ENCODE assay signal across 12 cellular contexts in the genomic region with DNA sequence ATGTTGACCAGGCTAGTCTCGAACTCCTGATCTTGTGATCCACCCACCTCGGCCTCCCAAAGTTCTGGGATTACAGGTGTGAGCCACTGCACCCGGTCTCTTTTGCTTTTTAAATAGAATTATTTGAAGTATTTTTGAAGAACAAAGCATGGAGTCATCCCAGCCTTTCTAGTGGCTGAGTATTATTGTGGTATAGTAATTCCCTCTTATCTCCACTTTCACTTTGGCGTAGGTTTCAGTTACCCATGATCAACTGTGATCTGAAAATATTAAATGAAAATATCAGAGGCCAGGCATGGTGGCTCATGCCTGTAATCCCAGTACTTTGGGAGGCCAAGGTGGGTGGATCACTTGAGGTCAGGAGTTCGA. TPM values are rescaled to one million over a fixed set of nuclear protein-coding genes. Genes with fewer than 3 reads are reported as not detected.
DNase-seq lines count a peak whose midpoint lies in the region; TF ChIP-seq lines count a peak whose summit lies in the region.
"Not testable (repeated sequence)": the region's sequence is repeated elsewhere in the genome, so short reads cannot be mapped to it uniquely, and the experiment has no call there.
"Had no signal": no experiment of that assay in that cellular context is flagged by ENCODE, and none has a peak within 500 bp of the region (broad histone marks: within the 10 kb centered on the region; RNA-seq: fewer than 3 reads in every experiment).

No MANE protein-coding gene starts in this region.

- TF ChIP-seq POLR2A in adrenal gland (IDR thresholded peaks at IDR 0.05), result not testable (repeated sequence)

- CTCF ChIA-PET in RWPE1 (lab: Yijun Ruan, JAX), result interaction anchor here (0.7 to 1.1 kb wide), 3 partner anchors 77 to 164 kb away, joined by 3 to 4 read pairs (median 3); no protein-coding TSS in a partner anchor

- H3K27me3 ChIP-seq in HL-60 (ENCODE audit: insufficient read depth, poor library complexity, severe bottlenecking); adrenal gland: not testable (repeated sequence)
- H3K27me3 ChIP-seq in skeletal muscle satellite cell (ENCODE audit: control insufficient read depth, insufficient read depth, low read length), result peaks cover 48% of the 10 kb centered on the region

- peak overlapping the region; percentile 74 for H3K27ac ChIP-seq in HL-60 (replicated peaks)
- peak overlapping the region; percentile 91 for H3K27ac ChIP-seq in RWPE1
- H3K27ac ChIP-seq in adrenal gland, result peak overlapping the region in 4 of 5 donors; percentile 43 to 69 (median 65)
- H3K27ac ChIP-seq in epithelial cell of prostate, result peak overlapping the region; percentile 64
- peak overlapping the region; percentile 41 for H3K27ac ChIP-seq in mesodermal cell (ENCODE audit: low read depth, low read length, severe bottlenecking)

- H3K27ac Mint-ChIP-seq in CD14-positive monocyte, result peak overlapping the region; percentile 98 to 100 (median 99)

- H3K4me1 Mint-ChIP-seq in CD14-positive monocyte, result peaks cover 38% of the 10 kb centered on the region

- TF ChIP-seq CTCF in CD14-positive monocyte (IDR thresholded peaks at IDR 0.05); HL-60 (IDR thresholded peaks at IDR 0.05; ENCODE audit: insufficient read depth, low read length); RWPE1 (conservative IDR thresholded peaks at IDR 0.05; ENCODE audit: low read depth); adrenal gland (IDR thresholded peaks at IDR 0.05): not testable (repeated sequence)

- H3K4me2 ChIP-seq in skeletal muscle satellite cell (ENCODE audit: low read length), result peak overlapping the region; percentile 45

- POLR2A ChIA-PET in RWPE1 (lab: Yijun Ruan, JAX; ENCODE audit: low non-redundant PET), result not testable (repeated sequence)

- H3K27me3 Mint-ChIP-seq in CD14-positive monocyte (ENCODE audit: low read depth in 3 of 3), result peaks cover 18 to 28% (median 28%) of the 10 kb centered on the region in 3 donors

- not testable (repeated sequence) for H3K9me3 Mint-ChIP-seq in CD14-positive monocyte

- not testable (repeated sequence) for H3K36me3 ChIP-seq in adrenal gland (replicated peaks in 1 of 2); mesodermal cell (ENCODE audit: control insufficient read depth, insufficient read depth, low read length); skeletal muscle satellite cell (ENCODE audit: insufficient read depth, low read length)

- H3K4me3 Mint-ChIP-seq in CD14-positive monocyte, result peak overlapping the region; percentile 71 to 83

- not testable (repeated sequence) for H3K9me3 ChIP-seq in adrenal gland (replicated peaks in 1 of 3); mesodermal cell (ENCODE audit: control insufficient read depth, low read length); skeletal muscle satellite cell (replicated peaks; ENCODE audit: low read length)

- H3K9ac ChIP-seq in skeletal muscle satellite cell (ENCODE audit: low read depth, low read length), result not testable (repeated sequence)

- intact Hi-C loops in CD14-positive monocyte (cut with micrococcal nuclease), result loop anchor here in 1 of 2 donors (10.0 kb wide), 1 partner anchor 178 kb away; no protein-coding TSS in a partner anchor
- intact Hi-C loops in adrenal gland (cut with DNase I), result not testable (repeated sequence)

- not testable (repeated sequence) for H3K4me3 ChIP-seq in HL-60 (replicated peaks; ENCODE audit: insufficient read depth, low read length); adrenal gland; mesodermal cell (ENCODE audit: extremely low read depth, insufficient read depth, low read length, poor library complexity, severe bottlenecking); skeletal muscle satellite cell (ENCODE audit: low read length)

- not testable (repeated sequence) for H3K36me3 Mint-ChIP-seq in CD14-positive monocyte

- 60 to 69% (median 67%) methylated on average over 5 of the region's 5 CpGs for WGBS in adrenal gland, 4 donors
- WGBS in mesodermal cell (ENCODE audit: insufficient coverage in 2 of 2), 2 experiments, result 95 to 100% methylated on average over 2 to 3 of the region's 5 CpGs

- H3K4me1 ChIP-seq in adrenal gland (replicated peaks in 1 of 2), result peaks cover 8 to 14% of the 10 kb centered on the region in 2 donors
- H3K4me1 ChIP-seq in mesodermal cell (ENCODE audit: control insufficient read depth, insufficient read depth, low read length, poor library complexity, severe bottlenecking); skeletal muscle satellite cell (ENCODE audit: control insufficient read depth, insufficient read depth, low read length): not testable (repeated sequence)

- not testable (repeated sequence) for DNase-seq in CD14-positive monocyte (ENCODE audit: low spot score); HL-60 (ENCODE audit: low read depth in 1 of 2, low spot score in 1 of 2); RWPE1 (ENCODE audit: low spot score); adrenal gland; epithelial cell of prostate (ENCODE audit: low read depth, low spot score)
- peak; percentile 14 to 60 for DNase-seq in NOMO-1 (lab: John Stamatoyannopoulos, UW; ENCODE audit: unreplicated experiment in 2 of 2)

RNA-seq across cellular contexts. Expression of a gene that starts 36.9 kb away (rescaled TPM):
- polyA plus RNA-seq in CD14-positive monocyte, result not detected
- total RNA-seq in adrenal gland, result not detected
- not detected for polyA plus RNA-seq in adrenal gland
- polyA plus RNA-seq in mesodermal cell (2013, experiment 1 of 2), result not detected
- not detected for polyA plus RNA-seq in mesodermal cell (2013, experiment 2 of 2)
- total RNA-seq in skeletal muscle satellite cell (2012; rRNA removed), result not detected in 2 replicates
- total RNA-seq: CD8-positive, alpha-beta T cell; GM23338; LHCN-M2 had no signal
- polyA plus RNA-seq: GM23338 had no signal

RNA-seq across cellular contexts. Expression of a gene that starts 44.6 kb away (rescaled TPM):
- polyA plus RNA-seq in CD14-positive monocyte, result not detected
- not detected for total RNA-seq in adrenal gland
- not detected for polyA plus RNA-seq in adrenal gland
- not detected for polyA plus RNA-seq in mesodermal cell (2013, experiment 1 of 2)
- polyA plus RNA-seq in mesodermal cell (2013, experiment 2 of 2), result not detected
- total RNA-seq in skeletal muscle satellite cell (2012; rRNA removed), result not detected in 2 replicates
- total RNA-seq: A172; CD8-positive, alpha-beta T cell; GM23338; LHCN-M2 had no signal
- polyA plus RNA-seq: GM23338 had no signal

Comparison
In these comparisons a context has a peak if more than half of its experiments do, and no peak if none do; other contexts are left out.
1. H3K27ac ChIP-seq: peak in every context shown above with its lines; median percentile 91 in RWPE1; 74 in HL-60; 65 in adrenal gland; 64 in epithelial cell of prostate; 41 in mesodermal cell.